Comparison of ENCODE assay signal across 8 cellular contexts in the genomic region with DNA sequence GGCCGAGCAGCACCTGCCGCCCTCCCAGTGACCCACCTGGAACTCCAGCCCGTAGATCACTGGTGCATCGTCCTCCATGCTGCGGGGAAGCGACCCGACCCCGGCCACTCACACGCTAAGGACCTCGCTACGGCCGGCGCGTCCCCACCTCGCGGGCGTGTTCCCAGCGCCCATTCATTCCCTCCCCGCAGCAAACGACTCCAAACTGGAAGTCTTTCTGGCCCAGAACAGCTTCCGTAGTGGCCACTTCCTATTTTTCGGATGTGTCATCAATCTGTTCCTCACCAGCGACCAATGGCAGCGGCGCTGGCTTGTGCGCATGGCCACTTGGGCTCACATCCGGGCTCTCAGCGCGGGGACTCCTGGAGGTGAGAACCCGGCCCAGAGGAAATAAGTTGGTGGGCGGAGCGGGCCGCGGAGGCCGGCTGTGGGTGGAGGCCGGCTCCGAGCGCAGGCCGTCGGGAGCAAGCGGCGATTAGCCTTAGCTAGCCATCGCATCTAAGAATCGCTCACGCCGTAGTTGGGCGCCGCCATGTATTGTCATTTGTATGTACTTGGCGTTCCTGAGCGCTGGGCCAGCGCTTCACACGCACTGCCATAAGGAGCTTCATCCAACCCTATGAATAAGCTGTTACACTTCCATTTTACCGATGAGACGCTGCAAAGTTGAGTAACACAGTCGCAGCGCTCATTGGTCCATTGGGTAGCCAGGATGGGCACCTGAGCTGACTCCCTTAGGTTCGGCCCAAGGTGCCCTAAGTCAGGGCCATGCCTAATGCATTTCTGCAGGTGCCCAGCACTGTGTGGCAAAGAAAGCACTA. TPM values are rescaled to one million over a fixed set of nuclear protein-coding genes. Genes with fewer than 3 reads are reported as not detected.
DNase-seq lines count a peak whose midpoint lies in the region; ATAC-seq and TF ChIP-seq lines count a peak whose summit lies in the region.

A gene (minus strand): TSS at position 207 of the 821 bp plus-strand sequence. CDS start 129 bp downstream, at position 78.

- H3K9me3 Mint-ChIP-seq in activated T-helper 2 cell treated with anti-CD3 and anti-CD28 coated beads, Interferon-gamma antibody, Interleukin-2, Interleukin-4, amounts not matched to agents 10 μg/mL and 5 μg/mL and 100 μg/mL, durations not matched to agents 14 hours and 24 hours and 36 hours = no peaks in the 10 kb centered on the region
- no peaks in the 10 kb centered on the region for H3K9me3 Mint-ChIP-seq in natural killer cell

- peak within 1 kb of the TSS; percentile 97 for H3K4me3 Mint-ChIP-seq in activated T-helper 2 cell treated with anti-CD3 and anti-CD28 coated beads, Interferon-gamma antibody, Interleukin-2, Interleukin-4, amounts not matched to agents 10 μg/mL and 5 μg/mL and 100 μg/mL, durations not matched to agents 14 hours and 24 hours and 36 hours (ENCODE audit: low read depth)
- peak within 1 kb of the TSS; percentile 96 for H3K4me3 Mint-ChIP-seq in natural killer cell

- peak; percentile 98 for DNase-seq in EH (ENCODE audit: low read depth)
- peak; percentile 93 for DNase-seq in H4 (ENCODE audit: low spot score)
- peak; percentile 96 for DNase-seq in LoVo (ENCODE audit: low spot score)
- peak; percentile 97 for DNase-seq in RWPE2 (ENCODE audit: low spot score)
- DNase-seq in activated T-helper 2 cell treated with anti-CD3 and anti-CD28 coated beads, Interferon-gamma antibody, Interleukin-2, Interleukin-4, amounts not matched to agents 10 μg/mL and 5 μg/mL and 100 μg/mL, durations not matched to agents 14 hours and 24 hours and 36 hours (ENCODE audit: low spot score) = peak; percentile 96
- peak; percentile 98 for DNase-seq in fibroblast of mammary gland (ENCODE audit: low read depth)
- peak; percentile 97 for DNase-seq in natural killer cell
- peak; percentile 95 for DNase-seq in stimulated activated naive CD4-positive, alpha-beta T cell treated with Interleukin-2 at 50 U/mL for 16 hours (lab: John Stamatoyannopoulos, UW)

- H3K36me3 Mint-ChIP-seq in activated T-helper 2 cell treated with anti-CD3 and anti-CD28 coated beads, Interferon-gamma antibody, Interleukin-2, Interleukin-4, amounts not matched to agents 10 μg/mL and 5 μg/mL and 100 μg/mL, durations not matched to agents 14 hours and 24 hours and 36 hours (ENCODE audit: low read depth) = peaks cover 31% of the 10 kb centered on the region
- no peaks in the 10 kb centered on the region for H3K36me3 Mint-ChIP-seq in natural killer cell

- ATAC-seq in RWPE2 (ENCODE audit: low read depth) (peak; percentile 84), natural killer cell (peak; percentile 79 to 89 (median 84))

- no peaks in the 10 kb centered on the region for H3K9me3 ChIP-seq in RWPE2 (ENCODE audit: severe bottlenecking)

- H3K4me1 ChIP-seq in RWPE2 (ENCODE audit: insufficient read depth, poor library complexity, severe bottlenecking) = peaks cover 14% of the 10 kb centered on the region

- peak within 1 kb of the TSS; percentile 63 for H3K27ac ChIP-seq in RWPE2 (ENCODE audit: poor library complexity, severe bottlenecking)

- peaks cover 28% of the 10 kb centered on the region for H3K36me3 ChIP-seq in RWPE2 (ENCODE audit: low read depth)

- intact Hi-C loops in activated T-helper 2 cell treated with anti-CD3 and anti-CD28 coated beads, Interferon-gamma antibody, Interleukin-2, Interleukin-4, amounts not matched to agents 10 μg/mL and 5 μg/mL and 100 μg/mL, durations not matched to agents 14 hours and 24 hours and 36 hours (cut with micrococcal nuclease) = loop anchor here (1.0 to 2.0 kb wide), 5 partner anchors 141 to 765 kb away; a partner anchor contains a TSS
- intact Hi-C loops in natural killer cell (cut with micrococcal nuclease) = loop anchor here (1.0 kb wide), 1 partner anchor 140 kb away; no protein-coding TSS in a partner anchor

- H3K4me3 ChIP-seq in RWPE2 (ENCODE audit: severe bottlenecking) = peak within 1 kb of the TSS; percentile 74
- peak within 1 kb of the TSS; percentile 98 for H3K4me3 ChIP-seq in fibroblast of mammary gland (ENCODE audit: control insufficient read depth, low read depth, low read length)

- TF ChIP-seq CTCF in RWPE2 (IDR thresholded peaks at IDR 0.05; ENCODE audit: poor library complexity, severe bottlenecking) (no peak), fibroblast of mammary gland (conservative IDR thresholded peaks at IDR 0.05; ENCODE audit: control insufficient read depth, insufficient read depth, low read depth, low read length) (no peak), natural killer cell (IDR thresholded peaks at IDR 0.05) (no peak)

- H3K27me3 Mint-ChIP-seq in activated T-helper 2 cell treated with anti-CD3 and anti-CD28 coated beads, Interferon-gamma antibody, Interleukin-2, Interleukin-4, amounts not matched to agents 10 μg/mL and 5 μg/mL and 100 μg/mL, durations not matched to agents 14 hours and 24 hours and 36 hours (ENCODE audit: low read depth) = no peaks in the 10 kb centered on the region
- no peaks in the 10 kb centered on the region for H3K27me3 Mint-ChIP-seq in natural killer cell (ENCODE audit: low read depth in 2 of 2)

- no peaks in the 10 kb centered on the region for H3K27me3 ChIP-seq in RWPE2 (ENCODE audit: insufficient read depth, poor library complexity, severe bottlenecking)

- peak within 1 kb of the TSS; percentile 97 for H3K27ac Mint-ChIP-seq in activated T-helper 2 cell treated with anti-CD3 and anti-CD28 coated beads, Interferon-gamma antibody, Interleukin-2, Interleukin-4, amounts not matched to agents 10 μg/mL and 5 μg/mL and 100 μg/mL, durations not matched to agents 14 hours and 24 hours and 36 hours
- H3K27ac Mint-ChIP-seq in natural killer cell = peak within 1 kb of the TSS; percentile 96 to 98

- H3K4me1 Mint-ChIP-seq in activated T-helper 2 cell treated with anti-CD3 and anti-CD28 coated beads, Interferon-gamma antibody, Interleukin-2, Interleukin-4, amounts not matched to agents 10 μg/mL and 5 μg/mL and 100 μg/mL, durations not matched to agents 14 hours and 24 hours and 36 hours (ENCODE audit: low read depth) = peaks cover 27% of the 10 kb centered on the region
- peaks cover 28 to 46% of the 10 kb centered on the region in 2 donors for H3K4me1 Mint-ChIP-seq in natural killer cell

RNA-seq across cellular contexts. Expression of the gene that starts here (rescaled TPM):
- 33.7 and 46.9 TPM in 2 replicates for total RNA-seq in H4 (2014; rRNA removed; shearing (Covaris generic))
- total RNA-seq in activated T-helper 2 cell treated with anti-CD3 and anti-CD28 coated beads, Interferon-gamma antibody, Interleukin-2, Interleukin-4, amounts not matched to agents 10 μg/mL and 5 μg/mL and 100 μg/mL, durations not matched to agents 14 hours and 24 hours and 36 hours = 46.4 and 54.3 TPM in 2 replicates
- 10 to 100 TPM; 26.8 to 28.8 (median 27.9) TPM for total RNA-seq in natural killer cell

Comparison
In these comparisons a context has a peak if more than half of its experiments do, and no peak if none do; other contexts are left out.
1. Peak in every context shown above with its lines: DNase-seq, ATAC-seq, H3K4me3 ChIP-seq and H3K27ac ChIP-seq.